In genomic region chr3:138935505-138935863, GRCh38 we compare ENCODE assay signal across 11 cellular contexts. TPM values are rescaled to one million over a fixed set of nuclear protein-coding genes. Genes with fewer than 3 reads are reported as not detected.
DNase-seq lines count a peak whose midpoint lies in the region; ATAC-seq, FAIRE-seq and TF ChIP-seq lines count a peak whose summit lies in the region.
"Had no signal": no experiment of that assay in that cellular context is flagged by ENCODE, and none has a peak within 500 bp of the region (broad histone marks: within the 10 kb centered on the region; RNA-seq: fewer than 3 reads in every experiment).

No MANE protein-coding gene starts in this region.

- peaks cover 63% of the 10 kb centered on the region for H3K27me3 Mint-ChIP-seq in activated CD8-positive, alpha-beta T cell treated with anti-CD3 and anti-CD28 coated beads, Interleukin-2, amount 10 ng/mL, durations not matched to agents 7 days and 5 days (ENCODE audit: low read depth)

- no peak for FAIRE-seq in keratinocyte (lab: Jason Lieb, UNC)

- CTCF ChIA-PET in A673 (lab: Charles Lee) = interaction anchor here (0.6 to 1.2 kb wide), 12 partner anchors 12 to 966 kb away, joined by 3 to 13 read pairs (median 4); partner anchors contain the start of genes CEP70, ESYT3, FOXL2 and FOXL2NB
- CTCF ChIA-PET in activated CD8-positive, alpha-beta T cell treated with anti-CD3 and anti-CD28 coated beads, Interleukin-2, amount 10 ng/mL, durations not matched to agents 7 days and 5 days (lab: Charles Lee) = interaction anchor here (0.7 to 4.5 kb wide), 35 partner anchors 9 to 756 kb away, joined by 3 to 56 read pairs (median 4); partner anchors contain the start of genes CEP70, FOXL2 and FOXL2NB

- intact Hi-C loops in A673 (cut with micrococcal nuclease; ENCODE audit: unreplicated experiment) = no loop called here
- intact Hi-C loops in right cardiac atrium (cut with DNase I) = loop anchor here in 3 of 4 donors (5.0 to 10.0 kb wide), 2 partner anchors 389 to 392 kb away; no protein-coding TSS in a partner anchor

- peaks cover 4% of the 10 kb centered on the region for H3K9me1 ChIP-seq in keratinocyte (ENCODE audit: control insufficient read depth, extremely low read depth, insufficient read depth, low read length)

- POLR2A ChIA-PET in A673 (lab: Charles Lee; ENCODE audit: low non-redundant PET) = no interaction called here
- POLR2A ChIA-PET in activated CD8-positive, alpha-beta T cell treated with anti-CD3 and anti-CD28 coated beads, Interleukin-2, amount 10 ng/mL, durations not matched to agents 7 days and 5 days (lab: Charles Lee) = interaction anchor here (0.8 to 1.1 kb wide), 2 partner anchors 13 to 454 kb away, joined by 3 read pairs; partner anchors contain the start of gene COPB2

- H3K4me1 ChIP-seq in A673 (ENCODE audit: insufficient read depth, low read length, poor library complexity, severe bottlenecking) (peaks cover 5% of the 10 kb centered on the region), keratinocyte (ENCODE audit: control insufficient read depth, extremely low read depth, insufficient read depth, low read length) (peaks cover 13% of the 10 kb centered on the region), right cardiac atrium (ENCODE audit: control insufficient read depth, insufficient read depth, low read length) (no peaks in the 10 kb centered on the region)

- no peak overlapping the region for H3K9ac ChIP-seq in keratinocyte (ENCODE audit: control insufficient read depth, extremely low read depth, insufficient read depth, low read length)

- no peaks in the 10 kb centered on the region for H3K79me2 ChIP-seq in keratinocyte (ENCODE audit: control insufficient read depth, insufficient read depth, low read length)

- H3K36me3 ChIP-seq in A673 (ENCODE audit: insufficient read depth, low read length, poor library complexity, severe bottlenecking) (no peaks in the 10 kb centered on the region), H7 (replicated peaks; ENCODE audit: control insufficient read depth, insufficient read depth, low read length) (no peaks in the 10 kb centered on the region), keratinocyte (ENCODE audit: control insufficient read depth in 2 of 2, extremely low read depth in 1 of 2, insufficient read depth in 2 of 2, low read length in 2 of 2) (no peaks in the 10 kb centered on the region)
- H3K36me3 ChIP-seq: upper lobe of right lung had no signal

- peaks cover 53% of the 10 kb centered on the region for H3K27me3 ChIP-seq in A673 (replicated peaks; ENCODE audit: insufficient read depth, low read depth, low read length, poor library complexity)
- H3K27me3 ChIP-seq in H7 (ENCODE audit: control insufficient read depth, insufficient read depth, low read length) = peaks cover 46% of the 10 kb centered on the region
- H3K27me3 ChIP-seq in keratinocyte (ENCODE audit: control insufficient read depth, extremely low read depth, insufficient read depth, low read length) = peaks cover 51% of the 10 kb centered on the region
- H3K27me3 ChIP-seq in right cardiac atrium (ENCODE audit: control insufficient read depth, insufficient read depth) = no peaks in the 10 kb centered on the region

- dilution Hi-C loops in keratinocyte (cut with MboI; ENCODE audit: extremely low pct_ligation_motif_present, low sequenced_read_pairs) = loop anchor here (25.0 kb wide), 1 partner anchor 377 kb away; no protein-coding TSS in a partner anchor

- no peak overlapping the region for H3K27ac Mint-ChIP-seq in activated CD8-positive, alpha-beta T cell treated with anti-CD3 and anti-CD28 coated beads, Interleukin-2, amount 10 ng/mL, durations not matched to agents 7 days and 5 days

- H3K36me3 Mint-ChIP-seq in activated CD8-positive, alpha-beta T cell treated with anti-CD3 and anti-CD28 coated beads, Interleukin-2, amount 10 ng/mL, durations not matched to agents 7 days and 5 days (ENCODE audit: low read depth) = no peaks in the 10 kb centered on the region

- peaks cover 33% of the 10 kb centered on the region for H3K4me1 Mint-ChIP-seq in activated CD8-positive, alpha-beta T cell treated with anti-CD3 and anti-CD28 coated beads, Interleukin-2, amount 10 ng/mL, durations not matched to agents 7 days and 5 days (ENCODE audit: low read depth)

- TF ChIP-seq CTCF in A673 (conservative IDR thresholded peaks at IDR 0.05; ENCODE audit: low read depth, low read length) = no peak
- no peak for TF ChIP-seq CTCF in keratinocyte (optimal IDR thresholded peaks at IDR 0.05 in 1 of 3, IDR thresholded peaks at IDR 0.05 in 1 of 3, conservative IDR thresholded peaks at IDR 0.05 in 1 of 3; ENCODE audit: extremely low read depth in 1 of 3, insufficient read depth in 2 of 3, low read length in 3 of 3)

- peak overlapping the region; percentile 45 for H3K4me3 ChIP-seq in A673 (ENCODE audit: low read depth, low read length, poor library complexity, severe bottlenecking)
- peak overlapping the region; percentile 38; the same call in 1 of the 2 replicates for H3K4me3 ChIP-seq in H7 (ENCODE audit: insufficient read depth, low read depth, low read length)
- peak overlapping the region in 1 of 3 experiments; percentile 60 for H3K4me3 ChIP-seq in keratinocyte (ENCODE audit: control insufficient read depth in 2 of 3, extremely low read depth in 1 of 3, insufficient read depth in 2 of 3, low read depth in 1 of 3, low read length in 3 of 3)
- H3K4me3 ChIP-seq in right cardiac atrium (ENCODE audit: low read length) = no peak overlapping the region

- H3K9me3 ChIP-seq in A673 (ENCODE audit: low read depth, low read length, poor library complexity, severe bottlenecking) = no peaks in the 10 kb centered on the region
- no peaks in the 10 kb centered on the region for H3K9me3 ChIP-seq in keratinocyte (ENCODE audit: control insufficient read depth, low read depth, low read length)
- H3K9me3 ChIP-seq in right cardiac atrium (ENCODE audit: control insufficient read depth, low read length) = no peaks in the 10 kb centered on the region
- H3K9me3 ChIP-seq: upper lobe of right lung had no signal

- H3K27ac ChIP-seq in A673 (ENCODE audit: low read depth, low read length, poor library complexity, severe bottlenecking) (no peak overlapping the region), keratinocyte (ENCODE audit: control insufficient read depth, insufficient read depth, low read length) (no peak overlapping the region), right cardiac atrium (ENCODE audit: low read length) (no peak overlapping the region)
- H3K27ac ChIP-seq: upper lobe of right lung had no signal

- no TSS peak for BruUV-seq in A673 (replicated peaks; lab: Mats Ljungman, UMichigan)

- no peak for ATAC-seq in activated CD8-positive, alpha-beta T cell treated with anti-CD3 and anti-CD28 coated beads, Interleukin-2, amount 10 ng/mL, durations not matched to agents 7 days and 5 days
- ATAC-seq in right cardiac atrium = no peak

- no peaks in the 10 kb centered on the region for H3K9me3 Mint-ChIP-seq in activated CD8-positive, alpha-beta T cell treated with anti-CD3 and anti-CD28 coated beads, Interleukin-2, amount 10 ng/mL, durations not matched to agents 7 days and 5 days (ENCODE audit: insufficient read depth)

- peak overlapping the region; percentile 82 for H3K4me2 ChIP-seq in keratinocyte (ENCODE audit: control insufficient read depth, extremely low read depth, insufficient read depth, low read depth, low read length)

- no peak for DNase-seq in A673 (ENCODE audit: low spot score)
- no peak for DNase-seq in H7
- no peak for DNase-seq in activated CD8-positive, alpha-beta T cell treated with anti-CD3 and anti-CD28 coated beads, Interleukin-2, amount 10 ng/mL, durations not matched to agents 7 days and 5 days
- DNase-seq in keratinocyte (ENCODE audit: low read depth, low spot score) = no peak
- DNase-seq in SW 1271 (lab: John Stamatoyannopoulos, UW) = no peak
- no peak for DNase-seq in stimulated activated CD8-positive, alpha-beta memory T cell treated with anti-CD3 and anti-CD28 coated beads, Interleukin-4, amount 100 ng/mL, for 48 hours
- DNase-seq in right cardiac atrium = no peak
- no peak for DNase-seq in stimulated activated naive CD4-positive, alpha-beta T cell treated with Interleukin-2 at 50 U/mL for 16 hours (lab: John Stamatoyannopoulos, UW)

- no peak overlapping the region for H2AFZ ChIP-seq in keratinocyte (ENCODE audit: control insufficient read depth, low read length)

- 82% methylated on average over 7 of the region's 7 CpGs for WGBS in right cardiac atrium

- no peaks in the 10 kb centered on the region for H4K20me1 ChIP-seq in keratinocyte (ENCODE audit: control insufficient read depth, extremely low read depth, insufficient read depth, low read length)

- peak overlapping the region; percentile 61 for H3K4me3 Mint-ChIP-seq in activated CD8-positive, alpha-beta T cell treated with anti-CD3 and anti-CD28 coated beads, Interleukin-2, amount 10 ng/mL, durations not matched to agents 7 days and 5 days

RNA-seq across cellular contexts. Expression of gene FOXL2, which starts 11.5 kb away (rescaled TPM):
- total RNA-seq in A673 (2021) (not detected in 2 replicates), right cardiac atrium (not detected)
- total RNA-seq in H7 (2014; rRNA removed; shearing (Covaris generic)) = 1.6 and 2.2 TPM in 2 replicates
- total RNA-seq in activated CD8-positive, alpha-beta T cell treated with anti-CD3 and anti-CD28 coated beads, Interleukin-2, amount 10 ng/mL, durations not matched to agents 7 days and 5 days = not detected
- polyA plus RNA-seq in keratinocyte (0.25 to 0.57 TPM (median 0.26 TPM) in 3 replicates), right cardiac atrium (not detected)
- 0.09 TPM for polyA plus RNA-seq in keratinocyte (2011; ENCODE audit: low read depth)
- polyA plus RNA-seq in keratinocyte (2011; cell fraction: cytosol; rRNA removed) = 0.39 and 0.71 TPM in 2 replicates
- polyA plus RNA-seq in keratinocyte (2011; cell fraction: nucleus; rRNA removed) = 0.67 and 1.1 TPM in 2 replicates
- 0.46 and 0.62 TPM in 2 replicates for polyA plus RNA-seq in keratinocyte (2012; ENCODE audit: low replicate concordance)
- 0.06 to 0.13 TPM in 2 of 3 replicates, not detected in the other for polyA minus RNA-seq in keratinocyte
- polyA minus RNA-seq in keratinocyte (2011; cell fraction: cytosol; rRNA and poly(A)+ RNA removed) = 0.77 TPM
- polyA minus RNA-seq in keratinocyte (2011; cell fraction: nucleus; rRNA and poly(A)+ RNA removed) = 0.54 and 1.1 TPM in 2 replicates
- total RNA-seq: left ventricle myocardium superior, SK-MEL-5, upper lobe of right lung had no signal

RNA-seq across cellular contexts. Expression of gene FOXL2NB, which starts 11.5 kb away (rescaled TPM):
- total RNA-seq in A673 (2021) = not detected in 2 replicates
- total RNA-seq in H7 (2014; rRNA removed; shearing (Covaris generic)) = 3.9 and 5.5 TPM in 2 replicates
- not detected for total RNA-seq in activated CD8-positive, alpha-beta T cell treated with anti-CD3 and anti-CD28 coated beads, Interleukin-2, amount 10 ng/mL, durations not matched to agents 7 days and 5 days
- polyA plus RNA-seq in keratinocyte = 0.38 to 0.95 TPM (median 0.43 TPM) in 3 replicates
- polyA plus RNA-seq in keratinocyte (2011; ENCODE audit: low read depth) = 0.07 TPM
- polyA plus RNA-seq in keratinocyte (2011; cell fraction: cytosol; rRNA removed) = 0.70 and 0.74 TPM in 2 replicates
- 1.7 and 2.9 TPM in 2 replicates for polyA plus RNA-seq in keratinocyte (2011; cell fraction: nucleus; rRNA removed)
- polyA plus RNA-seq in keratinocyte (2012; ENCODE audit: low replicate concordance) = 0.13 and 0.19 TPM in 2 replicates
- polyA minus RNA-seq in keratinocyte = 0.58 to 1.5 TPM (median 0.85 TPM) in 3 replicates
- polyA minus RNA-seq in keratinocyte (2011; cell fraction: cytosol; rRNA and poly(A)+ RNA removed) = 1.2 TPM
- polyA minus RNA-seq in keratinocyte (2011; cell fraction: nucleus; rRNA and poly(A)+ RNA removed) = 1.4 and 2.7 TPM in 2 replicates
- not detected for total RNA-seq in right cardiac atrium
- polyA plus RNA-seq in right cardiac atrium = not detected
- total RNA-seq: left ventricle myocardium superior, SK-MEL-5, upper lobe of right lung had no signal
